Comparison of ENCODE assay signal across 26 cellular contexts in genomic region chr1:78668427-78668826, GRCh38. TPM values are rescaled to one million over a fixed set of nuclear protein-coding genes. Genes with fewer than 3 reads are reported as not detected.
"Had no signal": no experiment of that assay in that cellular context is flagged by ENCODE, and none has a peak within 500 bp of the region (broad histone marks: within the 10 kb centered on the region; RNA-seq: fewer than 3 reads in every experiment).

No MANE protein-coding gene starts in this region.

- H3K9me3 ChIP-seq: esophagus squamous epithelium, pancreas, prostate gland, right atrium auricular region, suprapubic skin, transverse colon, upper lobe of right lung, uterus had no signal

- H3K27ac ChIP-seq: coronary artery, esophagus squamous epithelium, pancreas, prostate gland, right atrium auricular region, suprapubic skin, transverse colon, upper lobe of right lung, uterus had no signal

- H3K9me3 Mint-ChIP-seq: memory B cell; natural killer cell; stimulated activated naive CD8-positive, alpha-beta T cell treated with anti-CD3 and anti-CD28 coated beads, Interleukin-15, amount 100 ng/mL, for 72 hours had no signal

- H3K27me3 ChIP-seq: esophagus squamous epithelium, pancreas, right atrium auricular region, suprapubic skin, transverse colon, upper lobe of right lung, uterus had no signal

- H3K27me3 Mint-ChIP-seq: stimulated activated naive CD8-positive, alpha-beta T cell treated with anti-CD3 and anti-CD28 coated beads, Interleukin-15, amount 100 ng/mL, for 72 hours had no signal

- H3K27ac Mint-ChIP-seq: memory B cell; natural killer cell; stimulated activated naive CD8-positive, alpha-beta T cell treated with anti-CD3 and anti-CD28 coated beads, Interleukin-15, amount 100 ng/mL, for 72 hours had no signal

- H3K4me2 ChIP-seq: smooth muscle cell had no signal

- ATAC-seq: left ventricle myocardium superior; natural killer cell; pancreas; sciatic nerve; stimulated activated naive CD8-positive, alpha-beta T cell treated with anti-CD3 and anti-CD28 coated beads, Interleukin-15, amount 100 ng/mL, for 72 hours; upper lobe of right lung had no signal

- H3K4me1 ChIP-seq: esophagus squamous epithelium, pancreas, prostate gland, right atrium auricular region, suprapubic skin, transverse colon, upper lobe of right lung, uterus had no signal

- DNase-seq: dermis blood vessel endothelial cell; effector memory CD4-positive, alpha-beta T cell; esophagus squamous epithelium; foreskin melanocyte; left ventricle myocardium superior; natural killer cell; occipital lobe; pancreas; stimulated activated CD4-positive, alpha-beta T cell treated with anti-CD3 and anti-CD28 coated beads, Interleukin-12 subunit alpha, Interleukin-12 subunit beta, amount 100 ng/mL, for 4 hours; stimulated activated CD4-positive, alpha-beta T cell treated with anti-CD3 and anti-CD28 coated beads, Interleukin-1b, Interleukin-23, amount 100 ng/mL, for 48 hours; stimulated activated CD4-positive, alpha-beta T cell treated with anti-CD3 and anti-CD28 coated beads, Interleukin-4, amount 100 ng/mL, for 1 hour; stimulated activated CD8-positive, alpha-beta memory T cell treated with anti-CD3 and anti-CD28 coated beads, Interleukin-4, amount 100 ng/mL, for 48 hours; stimulated activated naive CD4-positive, alpha-beta T cell; stimulated activated naive CD8-positive, alpha-beta T cell treated with anti-CD3 and anti-CD28 coated beads, Interleukin-15, amount 100 ng/mL, for 72 hours; transverse colon; upper lobe of right lung; uterus had no signal

- H3K4me3 ChIP-seq: coronary artery, esophagus squamous epithelium, lung, pancreas, prostate gland, right atrium auricular region, smooth muscle cell, suprapubic skin, transverse colon, upper lobe of right lung, uterus had no signal

- H3K4me3 Mint-ChIP-seq: memory B cell; natural killer cell; stimulated activated naive CD8-positive, alpha-beta T cell treated with anti-CD3 and anti-CD28 coated beads, Interleukin-15, amount 100 ng/mL, for 72 hours had no signal

- H3K36me3 ChIP-seq: pancreas, prostate gland, right atrium auricular region, transverse colon, uterus had no signal

- H3K4me1 Mint-ChIP-seq: memory B cell; natural killer cell; stimulated activated naive CD8-positive, alpha-beta T cell treated with anti-CD3 and anti-CD28 coated beads, Interleukin-15, amount 100 ng/mL, for 72 hours had no signal

RNA-seq across cellular contexts. Expression of gene IFI44, which starts 18.8 kb away (rescaled TPM):
- total RNA-seq: smooth muscle cell had no signal
- polyA plus RNA-seq: neural cell had no signal

RNA-seq across cellular contexts. Expression of gene IFI44L, which starts 48.2 kb away (rescaled TPM):
- total RNA-seq: smooth muscle cell had no signal
- polyA plus RNA-seq: smooth muscle cell had no signal
